ENCODE assay signal across 2 cellular contexts in the genomic region with DNA sequence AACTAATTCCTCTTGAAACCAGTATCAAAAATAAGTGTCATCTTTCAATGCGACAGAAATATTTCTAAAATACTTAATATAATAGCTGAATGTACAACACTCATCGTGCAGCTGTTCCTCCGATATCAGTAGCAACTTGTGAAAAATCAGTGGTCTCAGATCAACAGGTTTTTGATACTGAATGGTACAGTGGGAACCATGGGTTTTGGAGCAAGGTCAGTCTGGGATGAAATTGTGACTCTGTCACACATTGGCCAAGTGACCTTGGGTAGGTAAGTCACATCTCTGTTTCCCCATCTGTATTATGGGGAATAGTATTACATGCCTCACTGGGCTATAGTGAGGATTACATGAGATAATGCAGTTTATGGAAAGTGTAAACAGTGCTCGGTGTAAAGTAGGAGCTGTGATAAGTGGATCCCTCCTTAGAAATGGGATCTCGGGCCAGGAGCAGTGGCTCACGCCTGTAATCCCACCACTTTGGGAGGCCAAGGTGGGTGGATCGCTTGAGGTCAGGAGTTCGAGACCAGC.
A peak's percentile ranks its signal among the peaks of the same experiment; 100 is the strongest.
TF ChIP-seq lines count a peak whose summit lies in the region.

No MANE protein-coding gene starts in this region.

TF ChIP-seq in HEK293, 187 proteins besides CTCF, POLR2A, EP300 and RAD21 (continued from another document):
- TF ChIP-seq, protein P1, sequence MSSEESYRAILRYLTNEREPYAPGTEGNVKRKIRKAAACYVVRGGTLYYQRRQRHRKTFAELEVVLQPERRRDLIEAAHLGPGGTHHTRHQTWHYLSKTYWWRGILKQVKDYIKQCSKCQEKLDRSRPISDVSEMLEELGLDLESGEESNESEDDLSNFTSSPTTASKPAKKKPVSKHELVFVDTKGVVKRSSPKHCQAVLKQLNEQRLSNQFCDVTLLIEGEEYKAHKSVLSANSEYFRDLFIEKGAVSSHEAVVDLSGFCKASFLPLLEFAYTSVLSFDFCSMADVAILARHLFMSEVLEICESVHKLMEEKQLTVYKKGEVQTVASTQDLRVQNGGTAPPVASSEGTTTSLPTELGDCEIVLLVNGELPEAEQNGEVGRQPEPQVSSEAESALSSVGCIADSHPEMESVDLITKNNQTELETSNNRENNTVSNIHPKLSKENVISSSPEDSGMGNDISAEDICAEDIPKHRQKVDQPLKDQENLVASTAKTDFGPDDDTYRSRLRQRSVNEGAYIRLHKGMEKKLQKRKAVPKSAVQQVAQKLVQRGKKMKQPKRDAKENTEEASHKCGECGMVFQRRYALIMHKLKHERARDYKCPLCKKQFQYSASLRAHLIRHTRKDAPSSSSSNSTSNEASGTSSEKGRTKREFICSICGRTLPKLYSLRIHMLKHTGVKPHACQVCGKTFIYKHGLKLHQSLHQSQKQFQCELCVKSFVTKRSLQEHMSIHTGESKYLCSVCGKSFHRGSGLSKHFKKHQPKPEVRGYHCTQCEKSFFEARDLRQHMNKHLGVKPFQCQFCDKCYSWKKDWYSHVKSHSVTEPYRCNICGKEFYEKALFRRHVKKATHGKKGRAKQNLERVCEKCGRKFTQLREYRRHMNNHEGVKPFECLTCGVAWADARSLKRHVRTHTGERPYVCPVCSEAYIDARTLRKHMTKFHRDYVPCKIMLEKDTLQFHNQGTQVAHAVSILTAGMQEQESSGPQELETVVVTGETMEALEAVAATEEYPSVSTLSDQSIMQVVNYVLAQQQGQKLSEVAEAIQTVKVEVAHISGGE (tag by site-specific recombination; conservative IDR thresholded peaks at IDR 0.05; ENCODE audit: low read depth), result no peak
- TF ChIP-seq ZFHX2 (tag by site-specific recombination; conservative IDR thresholded peaks at IDR 0.05) (0 out of 2 replicates have a peak, but pooled peaks have one; percentile 18), ZNF121 (tag by site-specific recombination; IDR thresholded peaks at IDR 0.05) (no peak), ZNF248 (tag by site-specific recombination; IDR thresholded peaks at IDR 0.05) (no peak), ZNF664 (tag by site-specific recombination; IDR thresholded peaks at IDR 0.05) (peak; percentile 89), ZNF133 (tag by site-specific recombination; IDR thresholded peaks at IDR 0.05) (no peak), ZNF514 (tag by site-specific recombination; IDR thresholded peaks at IDR 0.05) (no peak), ZNF837 (tag by site-specific recombination; IDR thresholded peaks at IDR 0.05) (no peak), ZNF132 (tag by site-specific recombination; IDR thresholded peaks at IDR 0.05; ENCODE audit: borderline replicate concordance) (no peak), SCRT1 (tag by site-specific recombination; IDR thresholded peaks at IDR 0.05; ENCODE audit: borderline replicate concordance) (peak; percentile 66; the same call in 1 of the 2 replicates), TRIM28 (IDR thresholded peaks at IDR 0.05; ENCODE audit: borderline replicate concordance, low read length) (no peak), ZNF629 (tag by site-specific recombination; IDR thresholded peaks at IDR 0.05) (0 out of 2 replicates have a peak, but pooled peaks have one; percentile 15), SCRT2 (tag by site-specific recombination; IDR thresholded peaks at IDR 0.05) (peak; percentile 91), ZBTB20 (tag by site-specific recombination; IDR thresholded peaks at IDR 0.05) (peak; percentile 32; the same call in 1 of the 2 replicates)
- TF ChIP-seq, protein P2, sequence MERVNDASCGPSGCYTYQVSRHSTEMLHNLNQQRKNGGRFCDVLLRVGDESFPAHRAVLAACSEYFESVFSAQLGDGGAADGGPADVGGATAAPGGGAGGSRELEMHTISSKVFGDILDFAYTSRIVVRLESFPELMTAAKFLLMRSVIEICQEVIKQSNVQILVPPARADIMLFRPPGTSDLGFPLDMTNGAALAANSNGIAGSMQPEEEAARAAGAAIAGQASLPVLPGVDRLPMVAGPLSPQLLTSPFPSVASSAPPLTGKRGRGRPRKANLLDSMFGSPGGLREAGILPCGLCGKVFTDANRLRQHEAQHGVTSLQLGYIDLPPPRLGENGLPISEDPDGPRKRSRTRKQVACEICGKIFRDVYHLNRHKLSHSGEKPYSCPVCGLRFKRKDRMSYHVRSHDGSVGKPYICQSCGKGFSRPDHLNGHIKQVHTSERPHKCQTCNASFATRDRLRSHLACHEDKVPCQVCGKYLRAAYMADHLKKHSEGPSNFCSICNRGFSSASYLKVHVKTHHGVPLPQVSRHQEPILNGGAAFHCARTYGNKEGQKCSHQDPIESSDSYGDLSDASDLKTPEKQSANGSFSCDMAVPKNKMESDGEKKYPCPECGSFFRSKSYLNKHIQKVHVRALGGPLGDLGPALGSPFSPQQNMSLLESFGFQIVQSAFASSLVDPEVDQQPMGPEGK (tag by site-specific recombination; IDR thresholded peaks at IDR 0.05), result 0 out of 2 replicates have a peak, but pooled peaks have one; percentile 26
- TF ChIP-seq, protein P3, sequence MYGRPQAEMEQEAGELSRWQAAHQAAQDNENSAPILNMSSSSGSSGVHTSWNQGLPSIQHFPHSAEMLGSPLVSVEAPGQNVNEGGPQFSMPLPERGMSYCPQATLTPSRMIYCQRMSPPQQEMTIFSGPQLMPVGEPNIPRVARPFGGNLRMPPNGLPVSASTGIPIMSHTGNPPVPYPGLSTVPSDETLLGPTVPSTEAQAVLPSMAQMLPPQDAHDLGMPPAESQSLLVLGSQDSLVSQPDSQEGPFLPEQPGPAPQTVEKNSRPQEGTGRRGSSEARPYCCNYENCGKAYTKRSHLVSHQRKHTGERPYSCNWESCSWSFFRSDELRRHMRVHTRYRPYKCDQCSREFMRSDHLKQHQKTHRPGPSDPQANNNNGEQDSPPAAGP (tag by site-specific recombination; IDR thresholded peaks at IDR 0.05), result 0 out of 2 replicates have a peak, but pooled peaks have one; percentile 33
- TF ChIP-seq, protein P4, sequence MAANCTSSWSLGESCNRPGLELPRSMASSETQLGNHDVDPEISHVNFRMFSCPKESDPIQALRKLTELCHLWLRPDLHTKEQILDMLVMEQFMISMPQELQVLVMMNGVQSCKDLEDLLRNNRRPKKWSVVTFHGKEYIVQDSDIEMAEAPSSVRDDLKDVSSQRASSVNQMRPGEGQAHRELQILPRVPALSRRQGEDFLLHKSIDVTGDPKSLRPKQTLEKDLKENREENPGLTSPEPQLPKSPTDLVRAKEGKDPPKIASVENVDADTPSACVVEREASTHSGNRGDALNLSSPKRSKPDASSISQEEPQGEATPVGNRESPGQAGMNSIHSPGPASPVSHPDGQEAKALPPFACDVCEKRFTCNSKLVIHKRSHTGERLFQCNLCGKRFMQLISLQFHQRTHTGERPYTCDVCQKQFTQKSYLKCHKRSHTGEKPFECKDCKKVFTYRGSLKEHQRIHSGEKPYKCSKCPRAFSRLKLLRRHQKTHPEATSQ (tag by site-specific recombination; IDR thresholded peaks at IDR 0.05), result peak; percentile 11

TF ChIP-seq in WTC11, 78 proteins besides CTCF, POLR2A, EP300 and RAD21 (continued from another document and continues in another):
- TF ChIP-seq, protein P5, sequence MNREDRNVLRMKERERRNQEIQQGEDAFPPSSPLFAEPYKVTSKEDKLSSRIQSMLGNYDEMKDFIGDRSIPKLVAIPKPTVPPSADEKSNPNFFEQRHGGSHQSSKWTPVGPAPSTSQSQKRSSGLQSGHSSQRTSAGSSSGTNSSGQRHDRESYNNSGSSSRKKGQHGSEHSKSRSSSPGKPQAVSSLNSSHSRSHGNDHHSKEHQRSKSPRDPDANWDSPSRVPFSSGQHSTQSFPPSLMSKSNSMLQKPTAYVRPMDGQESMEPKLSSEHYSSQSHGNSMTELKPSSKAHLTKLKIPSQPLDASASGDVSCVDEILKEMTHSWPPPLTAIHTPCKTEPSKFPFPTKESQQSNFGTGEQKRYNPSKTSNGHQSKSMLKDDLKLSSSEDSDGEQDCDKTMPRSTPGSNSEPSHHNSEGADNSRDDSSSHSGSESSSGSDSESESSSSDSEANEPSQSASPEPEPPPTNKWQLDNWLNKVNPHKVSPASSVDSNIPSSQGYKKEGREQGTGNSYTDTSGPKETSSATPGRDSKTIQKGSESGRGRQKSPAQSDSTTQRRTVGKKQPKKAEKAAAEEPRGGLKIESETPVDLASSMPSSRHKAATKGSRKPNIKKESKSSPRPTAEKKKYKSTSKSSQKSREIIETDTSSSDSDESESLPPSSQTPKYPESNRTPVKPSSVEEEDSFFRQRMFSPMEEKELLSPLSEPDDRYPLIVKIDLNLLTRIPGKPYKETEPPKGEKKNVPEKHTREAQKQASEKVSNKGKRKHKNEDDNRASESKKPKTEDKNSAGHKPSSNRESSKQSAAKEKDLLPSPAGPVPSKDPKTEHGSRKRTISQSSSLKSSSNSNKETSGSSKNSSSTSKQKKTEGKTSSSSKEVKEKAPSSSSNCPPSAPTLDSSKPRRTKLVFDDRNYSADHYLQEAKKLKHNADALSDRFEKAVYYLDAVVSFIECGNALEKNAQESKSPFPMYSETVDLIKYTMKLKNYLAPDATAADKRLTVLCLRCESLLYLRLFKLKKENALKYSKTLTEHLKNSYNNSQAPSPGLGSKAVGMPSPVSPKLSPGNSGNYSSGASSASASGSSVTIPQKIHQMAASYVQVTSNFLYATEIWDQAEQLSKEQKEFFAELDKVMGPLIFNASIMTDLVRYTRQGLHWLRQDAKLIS (CRISPR knock-in tag; IDR thresholded peaks at IDR 0.05; ENCODE audit: borderline replicate concordance), result no peak
- TF ChIP-seq, protein P6, sequence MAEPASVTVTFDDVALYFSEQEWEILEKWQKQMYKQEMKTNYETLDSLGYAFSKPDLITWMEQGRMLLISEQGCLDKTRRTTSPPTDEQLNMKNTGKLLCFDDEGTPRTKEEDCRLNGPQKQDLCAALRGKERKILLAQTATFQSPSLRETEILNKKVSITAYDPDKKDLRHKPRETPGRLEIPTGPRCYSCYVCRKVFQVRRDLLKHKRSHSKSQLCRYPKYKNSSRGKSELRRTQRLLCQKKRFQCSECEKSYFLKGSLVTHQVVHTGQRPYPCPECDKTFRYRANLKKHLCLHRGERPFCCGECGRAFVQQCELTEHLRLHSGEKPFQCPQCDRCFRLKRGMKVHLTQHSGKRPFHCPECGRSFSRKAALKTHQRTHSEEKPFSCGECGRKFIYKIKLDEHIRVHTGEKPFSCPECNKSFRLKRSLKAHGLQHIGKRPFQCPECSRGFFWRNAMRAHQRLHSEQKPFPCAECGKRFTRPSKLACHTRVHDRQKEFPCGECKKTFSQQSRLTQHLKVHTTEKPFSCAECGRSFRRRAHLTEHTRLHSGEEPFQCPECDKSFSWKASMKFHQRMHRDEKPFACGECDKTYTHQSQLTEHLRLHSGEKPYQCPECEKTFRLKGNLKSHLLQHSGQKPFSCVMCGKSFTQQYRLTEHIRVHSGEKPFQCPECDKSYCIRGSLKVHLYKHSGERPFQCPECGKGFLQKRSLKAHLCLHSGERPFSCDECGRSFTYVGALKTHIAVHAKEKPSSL (CRISPR knock-in tag; conservative IDR thresholded peaks at IDR 0.05), result no peak
- TF ChIP-seq, protein P7, sequence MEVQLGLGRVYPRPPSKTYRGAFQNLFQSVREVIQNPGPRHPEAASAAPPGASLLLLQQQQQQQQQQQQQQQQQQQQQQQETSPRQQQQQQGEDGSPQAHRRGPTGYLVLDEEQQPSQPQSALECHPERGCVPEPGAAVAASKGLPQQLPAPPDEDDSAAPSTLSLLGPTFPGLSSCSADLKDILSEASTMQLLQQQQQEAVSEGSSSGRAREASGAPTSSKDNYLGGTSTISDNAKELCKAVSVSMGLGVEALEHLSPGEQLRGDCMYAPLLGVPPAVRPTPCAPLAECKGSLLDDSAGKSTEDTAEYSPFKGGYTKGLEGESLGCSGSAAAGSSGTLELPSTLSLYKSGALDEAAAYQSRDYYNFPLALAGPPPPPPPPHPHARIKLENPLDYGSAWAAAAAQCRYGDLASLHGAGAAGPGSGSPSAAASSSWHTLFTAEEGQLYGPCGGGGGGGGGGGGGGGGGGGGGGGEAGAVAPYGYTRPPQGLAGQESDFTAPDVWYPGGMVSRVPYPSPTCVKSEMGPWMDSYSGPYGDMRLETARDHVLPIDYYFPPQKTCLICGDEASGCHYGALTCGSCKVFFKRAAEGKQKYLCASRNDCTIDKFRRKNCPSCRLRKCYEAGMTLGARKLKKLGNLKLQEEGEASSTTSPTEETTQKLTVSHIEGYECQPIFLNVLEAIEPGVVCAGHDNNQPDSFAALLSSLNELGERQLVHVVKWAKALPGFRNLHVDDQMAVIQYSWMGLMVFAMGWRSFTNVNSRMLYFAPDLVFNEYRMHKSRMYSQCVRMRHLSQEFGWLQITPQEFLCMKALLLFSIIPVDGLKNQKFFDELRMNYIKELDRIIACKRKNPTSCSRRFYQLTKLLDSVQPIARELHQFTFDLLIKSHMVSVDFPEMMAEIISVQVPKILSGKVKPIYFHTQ (CRISPR knock-in tag; IDR thresholded peaks at IDR 0.05), result no peak
- TF ChIP-seq TP53 (CRISPR knock-in tag; IDR thresholded peaks at IDR 0.05) (no peak), SP1 (CRISPR knock-in tag; conservative IDR thresholded peaks at IDR 0.05) (no peak), EMX1 (CRISPR knock-in tag; IDR thresholded peaks at IDR 0.05) (no peak), TCF7 (CRISPR knock-in tag; IDR thresholded peaks at IDR 0.05; ENCODE audit: low read depth) (no peak), MXD4 (CRISPR knock-in tag; IDR thresholded peaks at IDR 0.05; ENCODE audit: borderline replicate concordance) (no peak), NR3C1 (CRISPR knock-in tag; conservative IDR thresholded peaks at IDR 0.05; ENCODE audit: low read depth) (no peak), TEAD1 (CRISPR knock-in tag; IDR thresholded peaks at IDR 0.05) (no peak), ZNF317 (CRISPR knock-in tag; IDR thresholded peaks at IDR 0.05; ENCODE audit: borderline replicate concordance, low read depth) (no peak)
- TF ChIP-seq, protein P8, sequence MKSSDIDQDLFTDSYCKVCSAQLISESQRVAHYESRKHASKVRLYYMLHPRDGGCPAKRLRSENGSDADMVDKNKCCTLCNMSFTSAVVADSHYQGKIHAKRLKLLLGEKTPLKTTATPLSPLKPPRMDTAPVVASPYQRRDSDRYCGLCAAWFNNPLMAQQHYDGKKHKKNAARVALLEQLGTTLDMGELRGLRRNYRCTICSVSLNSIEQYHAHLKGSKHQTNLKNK (CRISPR knock-in tag; IDR thresholded peaks at IDR 0.05), result no peak
- TF ChIP-seq, protein P9, sequence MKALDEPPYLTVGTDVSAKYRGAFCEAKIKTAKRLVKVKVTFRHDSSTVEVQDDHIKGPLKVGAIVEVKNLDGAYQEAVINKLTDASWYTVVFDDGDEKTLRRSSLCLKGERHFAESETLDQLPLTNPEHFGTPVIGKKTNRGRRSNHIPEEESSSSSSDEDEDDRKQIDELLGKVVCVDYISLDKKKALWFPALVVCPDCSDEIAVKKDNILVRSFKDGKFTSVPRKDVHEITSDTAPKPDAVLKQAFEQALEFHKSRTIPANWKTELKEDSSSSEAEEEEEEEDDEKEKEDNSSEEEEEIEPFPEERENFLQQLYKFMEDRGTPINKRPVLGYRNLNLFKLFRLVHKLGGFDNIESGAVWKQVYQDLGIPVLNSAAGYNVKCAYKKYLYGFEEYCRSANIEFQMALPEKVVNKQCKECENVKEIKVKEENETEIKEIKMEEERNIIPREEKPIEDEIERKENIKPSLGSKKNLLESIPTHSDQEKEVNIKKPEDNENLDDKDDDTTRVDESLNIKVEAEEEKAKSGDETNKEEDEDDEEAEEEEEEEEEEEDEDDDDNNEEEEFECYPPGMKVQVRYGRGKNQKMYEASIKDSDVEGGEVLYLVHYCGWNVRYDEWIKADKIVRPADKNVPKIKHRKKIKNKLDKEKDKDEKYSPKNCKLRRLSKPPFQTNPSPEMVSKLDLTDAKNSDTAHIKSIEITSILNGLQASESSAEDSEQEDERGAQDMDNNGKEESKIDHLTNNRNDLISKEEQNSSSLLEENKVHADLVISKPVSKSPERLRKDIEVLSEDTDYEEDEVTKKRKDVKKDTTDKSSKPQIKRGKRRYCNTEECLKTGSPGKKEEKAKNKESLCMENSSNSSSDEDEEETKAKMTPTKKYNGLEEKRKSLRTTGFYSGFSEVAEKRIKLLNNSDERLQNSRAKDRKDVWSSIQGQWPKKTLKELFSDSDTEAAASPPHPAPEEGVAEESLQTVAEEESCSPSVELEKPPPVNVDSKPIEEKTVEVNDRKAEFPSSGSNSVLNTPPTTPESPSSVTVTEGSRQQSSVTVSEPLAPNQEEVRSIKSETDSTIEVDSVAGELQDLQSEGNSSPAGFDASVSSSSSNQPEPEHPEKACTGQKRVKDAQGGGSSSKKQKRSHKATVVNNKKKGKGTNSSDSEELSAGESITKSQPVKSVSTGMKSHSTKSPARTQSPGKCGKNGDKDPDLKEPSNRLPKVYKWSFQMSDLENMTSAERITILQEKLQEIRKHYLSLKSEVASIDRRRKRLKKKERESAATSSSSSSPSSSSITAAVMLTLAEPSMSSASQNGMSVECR (CRISPR knock-in tag; IDR thresholded peaks at IDR 0.05; ENCODE audit: borderline replicate concordance), result no peak
